In genomic region chr2:42827647-42828486, GRCh38 we compare ENCODE assay signal across 1 cellular context.
TF ChIP-seq lines count a peak whose summit lies in the region.

No MANE protein-coding gene starts in this region.

TF ChIP-seq in HepG2, 621 proteins besides CTCF, POLR2A, EP300 and RAD21 (continued from another document and continues in another):
- no peak for TF ChIP-seq PRDM10 (CRISPR knock-in tag; IDR thresholded peaks at IDR 0.05; ENCODE audit: low read depth)
- TF ChIP-seq ZNF543 (CRISPR knock-in tag; IDR thresholded peaks at IDR 0.05), result peak; percentile 82; the same call in 1 of the 2 replicates
- TF ChIP-seq ZNF235 (CRISPR knock-in tag; IDR thresholded peaks at IDR 0.05; ENCODE audit: borderline replicate concordance), result no peak
- peak; percentile 34; the same call in 1 of the 2 replicates for TF ChIP-seq RFXAP (CRISPR knock-in tag; IDR thresholded peaks at IDR 0.05; ENCODE audit: borderline replicate concordance)
- TF ChIP-seq CSRNP2 (CRISPR knock-in tag; conservative IDR thresholded peaks at IDR 0.05; ENCODE audit: low read depth), result no peak
- TF ChIP-seq ZNF253 (CRISPR knock-in tag; IDR thresholded peaks at IDR 0.05; ENCODE audit: borderline replicate concordance), result no peak
- peak; percentile 94; the same call in 1 of the 2 replicates for TF ChIP-seq FOXC1 (CRISPR knock-in tag; IDR thresholded peaks at IDR 0.05; ENCODE audit: borderline replicate concordance)
- TF ChIP-seq ZBTB38 (CRISPR knock-in tag; IDR thresholded peaks at IDR 0.05), result peak; percentile 97
- peak; percentile 75; the same call in 1 of the 2 replicates for TF ChIP-seq HOXA5 (CRISPR knock-in tag; IDR thresholded peaks at IDR 0.05)
- TF ChIP-seq GMEB1 (CRISPR knock-in tag; IDR thresholded peaks at IDR 0.05; ENCODE audit: borderline replicate concordance), result peak; percentile 52
- TF ChIP-seq IRF1 (CRISPR knock-in tag; IDR thresholded peaks at IDR 0.05; ENCODE audit: low read depth), result no peak
- TF ChIP-seq BCL6 (CRISPR knock-in tag; IDR thresholded peaks at IDR 0.05), result no peak
- TF ChIP-seq FOXO1 (CRISPR knock-in tag; IDR thresholded peaks at IDR 0.05), result 0 out of 2 replicates have a peak, but pooled peaks have one; percentile 18
- TF ChIP-seq CCDC6 (CRISPR knock-in tag; IDR thresholded peaks at IDR 0.05), result no peak
- peak; percentile 92 for TF ChIP-seq ZNF687 (CRISPR knock-in tag; IDR thresholded peaks at IDR 0.05)
- TF ChIP-seq ZNF589 (CRISPR knock-in tag; conservative IDR thresholded peaks at IDR 0.05), result no peak
- peak; percentile 92 for TF ChIP-seq XRCC5 (optimal IDR thresholded peaks at IDR 0.05; ENCODE audit: low read length)
- no peak for TF ChIP-seq SRSF4 (IDR thresholded peaks at IDR 0.05; ENCODE audit: low read depth, low read length, poor library complexity, severe bottlenecking)
- no peak for TF ChIP-seq AKNA (CRISPR knock-in tag; IDR thresholded peaks at IDR 0.05; ENCODE audit: borderline replicate concordance)
- no peak for TF ChIP-seq ZNF766 (CRISPR knock-in tag; IDR thresholded peaks at IDR 0.05; ENCODE audit: borderline replicate concordance)
- no peak for TF ChIP-seq ZNF530 (CRISPR knock-in tag; IDR thresholded peaks at IDR 0.05; ENCODE audit: low read depth)
- TF ChIP-seq CC2D1A (CRISPR knock-in tag; IDR thresholded peaks at IDR 0.05), result 0 out of 2 replicates have a peak, but pooled peaks have one; percentile 59
- peak; percentile 43; the same call in 1 of the 2 replicates for TF ChIP-seq HOXA3 (CRISPR knock-in tag; IDR thresholded peaks at IDR 0.05)
- no peak for TF ChIP-seq HOXA9 (CRISPR knock-in tag; IDR thresholded peaks at IDR 0.05; ENCODE audit: borderline replicate concordance)
- TF ChIP-seq MEF2D (CRISPR knock-in tag; IDR thresholded peaks at IDR 0.05), result no peak
- TF ChIP-seq ZNF781 (CRISPR knock-in tag; IDR thresholded peaks at IDR 0.05; ENCODE audit: borderline replicate concordance, not compliant biosample characterization), result peak; percentile 32
- peak; percentile 99 for TF ChIP-seq STAG1 (CRISPR knock-in tag; IDR thresholded peaks at IDR 0.05)
- TF ChIP-seq ERF (CRISPR knock-in tag; IDR thresholded peaks at IDR 0.05), result peak; percentile 89
- TF ChIP-seq GABPB1 (CRISPR knock-in tag; IDR thresholded peaks at IDR 0.05), result peak; percentile 56
- TF ChIP-seq SOX6 (IDR thresholded peaks at IDR 0.05), result no peak
- TF ChIP-seq SOX6 (CRISPR knock-in tag; IDR thresholded peaks at IDR 0.05), result peak; percentile 60
- no peak for TF ChIP-seq ZBTB3 (CRISPR knock-in tag; IDR thresholded peaks at IDR 0.05; ENCODE audit: borderline replicate concordance, low read depth)
- peak; percentile 81 for TF ChIP-seq AGO1 (IDR thresholded peaks at IDR 0.05; ENCODE audit: low read depth, low read length, poor library complexity, severe bottlenecking)
- TF ChIP-seq ZNF10 (CRISPR knock-in tag; IDR thresholded peaks at IDR 0.05; ENCODE audit: borderline replicate concordance, low read depth), result no peak
- TF ChIP-seq HIVEP1 (CRISPR knock-in tag; IDR thresholded peaks at IDR 0.05), result peak; percentile 74; the same call in 1 of the 2 replicates
- TF ChIP-seq ZNF274 (CRISPR knock-in tag; IDR thresholded peaks at IDR 0.05), result peak; percentile 73; the same call in 1 of the 2 replicates
- TF ChIP-seq GPN1 (CRISPR knock-in tag; IDR thresholded peaks at IDR 0.05; ENCODE audit: borderline replicate concordance), result no peak
- no peak for TF ChIP-seq ZFP36L2 (CRISPR knock-in tag; IDR thresholded peaks at IDR 0.05)
- TF ChIP-seq ETS1 (CRISPR knock-in tag; IDR thresholded peaks at IDR 0.05), result no peak
- TF ChIP-seq ZMYM4 (CRISPR knock-in tag; IDR thresholded peaks at IDR 0.05), result peak; percentile 86; the same call in 1 of the 2 replicates
- TF ChIP-seq ZNF546 (CRISPR knock-in tag; conservative IDR thresholded peaks at IDR 0.05), result no peak
- TF ChIP-seq ZNF629 (CRISPR knock-in tag; conservative IDR thresholded peaks at IDR 0.05), result 0 out of 2 replicates have a peak, but pooled peaks have one; percentile 23
- no peak for TF ChIP-seq ELK4 (CRISPR knock-in tag; IDR thresholded peaks at IDR 0.05; ENCODE audit: borderline replicate concordance)
